Comparison of ENCODE assay signal across 18 cellular contexts in the genomic region with DNA sequence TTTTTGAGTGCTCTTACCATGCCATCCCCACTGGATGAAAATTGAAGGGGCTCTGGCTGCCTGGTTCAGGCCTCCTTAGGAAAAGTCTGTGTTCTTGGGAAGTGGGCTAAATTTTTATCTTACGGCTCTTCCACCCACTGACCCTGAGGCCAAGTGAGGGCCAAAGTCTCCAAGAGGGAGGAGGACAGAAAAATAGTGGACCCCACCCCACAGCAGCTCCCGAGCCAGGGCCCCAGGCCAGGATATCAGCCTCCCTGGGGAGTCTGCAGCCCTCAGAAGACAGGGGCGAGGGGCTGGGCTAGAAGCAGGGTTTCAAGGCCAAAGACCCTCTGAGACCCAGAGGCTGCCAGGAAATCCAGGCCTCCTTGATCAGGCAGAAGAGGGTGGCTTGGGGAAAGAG.
DNase-seq lines count a peak whose midpoint lies in the region; FAIRE-seq and TF ChIP-seq lines count a peak whose summit lies in the region.
"Had no signal": no experiment of that assay in that cellular context is flagged by ENCODE, and none has a peak within 500 bp of the region (broad histone marks: within the 10 kb centered on the region; RNA-seq: fewer than 3 reads in every experiment).

No MANE protein-coding gene starts in this region.

- TF ChIP-seq EP300 in H1 (IDR thresholded peaks at IDR 0.05; ENCODE audit: borderline replicate concordance in 1 of 2, low read depth in 2 of 2, low read length in 2 of 2) (no peak), stomach (IDR thresholded peaks at IDR 0.05) (no peak)

- H4K91ac ChIP-seq in H9 (ENCODE audit: insufficient read length, low read depth, low read length) (no peak overlapping the region), H1 (replicated peaks; ENCODE audit: insufficient read length, low read length) (peak overlapping the region; percentile 87)

- H2BK120ac ChIP-seq in H9 (ENCODE audit: low read depth, low read length, poor library complexity, severe bottlenecking) (no peak overlapping the region), H1 (replicated peaks; ENCODE audit: low read depth, low read length) (peak overlapping the region; percentile 94), mesendoderm (ENCODE audit: low read depth, low read length) (peak overlapping the region; percentile 98)

- no peak for TF ChIP-seq RAD21 in H1 (IDR thresholded peaks at IDR 0.05 in 1 of 2, conservative IDR thresholded peaks at IDR 0.05 in 1 of 2; ENCODE audit: low read depth in 2 of 2, low read length in 2 of 2)

- no peaks in the 10 kb centered on the region for H3K27me3 Mint-ChIP-seq in H9 (ENCODE audit: low read depth)

- H3K27me3 ChIP-seq in H9 (ENCODE audit: insufficient read depth, low read length): no peaks in the 10 kb centered on the region
- H3K27me3 ChIP-seq in H1 (replicated peaks in 1 of 4; ENCODE audit: control insufficient read depth in 3 of 4, extremely low read depth in 1 of 4, insufficient read depth in 3 of 4, low read length in 3 of 4): no peaks in the 10 kb centered on the region
- H3K27me3 ChIP-seq in mesendoderm (ENCODE audit: insufficient read depth, low read length, poor library complexity): no peaks in the 10 kb centered on the region
- H3K27me3 ChIP-seq in stomach: peaks cover 0 to 24% (median 0%) of the 10 kb centered on the region in 3 donors

- H2BK5ac ChIP-seq in H9 (ENCODE audit: insufficient read length, low read length): no peak overlapping the region
- H2BK5ac ChIP-seq in H1 (ENCODE audit: low read depth, low read length): peak overlapping the region; percentile 85; the same call in 1 of the 2 replicates
- H2BK5ac ChIP-seq in mesendoderm (ENCODE audit: low read length): peak overlapping the region; percentile 67

- H3K4ac ChIP-seq in H9 (ENCODE audit: low read depth, low read length) (no peak overlapping the region), H1 (replicated peaks; ENCODE audit: insufficient read length, low read depth, low read length) (peak overlapping the region; percentile 39), mesendoderm (ENCODE audit: low read depth, low read length) (peak overlapping the region; percentile 98)

- H3K23ac ChIP-seq in H9 (ENCODE audit: insufficient read length, low read depth, low read length) (no peak overlapping the region), H1 (ENCODE audit: insufficient read length) (no peak overlapping the region), mesendoderm (ENCODE audit: low read length) (no peak overlapping the region)

- H2BK20ac ChIP-seq in H9 (ENCODE audit: low read depth, low read length, poor library complexity, severe bottlenecking) (no peak overlapping the region), H1 (ENCODE audit: low read length) (no peak overlapping the region)

- H3K36me3 ChIP-seq in H1 (ENCODE audit: control insufficient read depth in 2 of 4, insufficient read depth in 4 of 4, low read length in 3 of 4): no peaks in the 10 kb centered on the region
- H3K36me3 ChIP-seq in mesendoderm (ENCODE audit: control insufficient read depth, insufficient read depth, low read length): no peaks in the 10 kb centered on the region
- H3K36me3 ChIP-seq in stomach: no peaks in the 10 kb centered on the region

- FAIRE-seq in H1 (lab: Jason Lieb, UNC): no peak
- FAIRE-seq: HTR-8/SVneo, islet of Langerhans, small intestine had no signal

- H3K79me2 ChIP-seq in H9 (ENCODE audit: insufficient read depth, low read length): no peaks in the 10 kb centered on the region
- 0 out of 4 replicates have a peak, but pooled peaks cover 0 to 5% of the 10 kb centered on the region in 2 experiments for H3K79me2 ChIP-seq in H1 (ENCODE audit: control insufficient read depth in 1 of 2, insufficient read depth in 2 of 2, low read length in 2 of 2)
- no peaks in the 10 kb centered on the region for H3K79me2 ChIP-seq in mesendoderm (ENCODE audit: control insufficient read depth, insufficient read depth, low read length)

- H3K4me3 ChIP-seq in H1 (ENCODE audit: extremely low read depth in 1 of 4, insufficient read depth in 2 of 4, low read depth in 3 of 4, low read length in 4 of 4) (no peak overlapping the region), mesendoderm (ENCODE audit: low read length) (no peak overlapping the region), stomach (no peak overlapping the region)
- H3K4me3 ChIP-seq: dorsolateral prefrontal cortex had no signal

- H3K27ac Mint-ChIP-seq in H9: peak overlapping the region; percentile 96 to 97 (median 97)
- H3K27ac Mint-ChIP-seq: activated T-helper 1 cell treated with anti-CD3 and anti-CD28 coated beads, Interleukin-12 subunit alpha, Interleukin-12 subunit beta, Interleukin-2, Interleukin-4 antibody, amounts not matched to agents 30 ng/mL and 10 ng/mL and 1 ng/mL, durations not matched to agents 14 hours and 24 hours and 36 hours; T-helper 2 cell treated with Interferon-gamma antibody and Interleukin-4, amounts not matched to agents 5 μg/mL and 100 μg/mL, for 36 hours had no signal

- H3K9me3 ChIP-seq in H9 (ENCODE audit: control insufficient read depth, low read depth, low read length): no peaks in the 10 kb centered on the region
- no peaks in the 10 kb centered on the region for H3K9me3 ChIP-seq in H1 (ENCODE audit: insufficient read depth in 2 of 2, low read depth in 1 of 2, low read length in 1 of 2)
- no peaks in the 10 kb centered on the region for H3K9me3 ChIP-seq in stomach

- H2BK15ac ChIP-seq in H9 (ENCODE audit: low read depth, low read length) (no peak overlapping the region), H1 (ENCODE audit: low read length) (no peak overlapping the region), mesendoderm (replicated peaks; ENCODE audit: low read depth) (no peak overlapping the region)

- H2AK5ac ChIP-seq in H9 (ENCODE audit: insufficient read length, low read length) (no peak overlapping the region), H1 (ENCODE audit: low read depth, low read length) (no peak overlapping the region), mesendoderm (ENCODE audit: low read length) (no peak overlapping the region)

- no peaks in the 10 kb centered on the region; a peak in 1 of 5 replicates for H3K9me3 Mint-ChIP-seq in H9
- H3K9me3 Mint-ChIP-seq: activated T-helper 1 cell treated with anti-CD3 and anti-CD28 coated beads, Interleukin-12 subunit alpha, Interleukin-12 subunit beta, Interleukin-2, Interleukin-4 antibody, amounts not matched to agents 30 ng/mL and 10 ng/mL and 1 ng/mL, durations not matched to agents 14 hours and 24 hours and 36 hours; T-helper 2 cell treated with Interferon-gamma antibody and Interleukin-4, amounts not matched to agents 5 μg/mL and 100 μg/mL, for 36 hours had no signal

- H3K23me2 ChIP-seq in H9 (ENCODE audit: insufficient read length, low read depth, low read length, poor library complexity, severe bottlenecking) (peaks cover 3% of the 10 kb centered on the region), H1 (ENCODE audit: low read depth, low read length) (0 out of 2 replicates have a peak, but pooled peaks cover 4% of the 10 kb centered on the region)

- POLR2A ChIA-PET in H1 (lab: Charles Lee; ENCODE audit: partially characterized antibody): interaction anchor here (2.7 kb wide), 1 partner anchor 45 kb away, joined by 8 read pairs; no protein-coding TSS in a partner anchor

- H3K36me3 Mint-ChIP-seq in H9 (ENCODE audit: insufficient read depth in 1 of 3, low read depth in 3 of 3): peaks cover 0 to 2% (median 0%) of the 10 kb centered on the region in 3 experiments; a peak in 3 of 7 replicates

- H3T11ph ChIP-seq in H9 (ENCODE audit: low read length): no peak overlapping the region

- peaks cover 15% of the 10 kb centered on the region for H3K4me1 ChIP-seq in H9 (ENCODE audit: insufficient read depth, low read length)
- peaks cover 62 to 79% (median 70%) of the 10 kb centered on the region in 4 experiments for H3K4me1 ChIP-seq in H1 (replicated peaks in 1 of 4; ENCODE audit: control insufficient read depth in 3 of 4, insufficient read depth in 4 of 4, low read length in 3 of 4)
- H3K4me1 ChIP-seq in mesendoderm (ENCODE audit: control insufficient read depth, low read depth, low read length): peaks cover 40% of the 10 kb centered on the region
- H3K4me1 ChIP-seq in stomach: peaks cover 0 to 52% (median 28%) of the 10 kb centered on the region in 4 donors

- H3K4me3 Mint-ChIP-seq in H9: peak overlapping the region; percentile 16 to 19; a peak in 3 of 5 replicates
- H3K4me3 Mint-ChIP-seq: activated T-helper 1 cell treated with anti-CD3 and anti-CD28 coated beads, Interleukin-12 subunit alpha, Interleukin-12 subunit beta, Interleukin-2, Interleukin-4 antibody, amounts not matched to agents 30 ng/mL and 10 ng/mL and 1 ng/mL, durations not matched to agents 14 hours and 24 hours and 36 hours; T-helper 2 cell treated with Interferon-gamma antibody and Interleukin-4, amounts not matched to agents 5 μg/mL and 100 μg/mL, for 36 hours had no signal

- H3K79me1 ChIP-seq in H9 (ENCODE audit: insufficient read depth, low read depth, low read length, poor library complexity, severe bottlenecking): no peaks in the 10 kb centered on the region
- H3K79me1 ChIP-seq in H1 (ENCODE audit: low read depth, low read length): peaks cover 3% of the 10 kb centered on the region; the same call in 1 of the 2 replicates
- peaks cover 2% of the 10 kb centered on the region for H3K79me1 ChIP-seq in mesendoderm (ENCODE audit: low read length)

- H3K4me1 Mint-ChIP-seq in H9: peaks cover 86 to 95% of the 10 kb centered on the region in 2 experiments

- DNase-seq in H9: no peak
- no peak for DNase-seq in H1 (ENCODE audit: low read depth in 1 of 2, low spot score in 2 of 2)
- peak; percentile 16 for DNase-seq in mesendoderm
- no peak for DNase-seq in stomach
- no peak for DNase-seq in CD1c-positive myeloid dendritic cell (ENCODE audit: extremely low spot score)
- no peak for DNase-seq in DMS114 treated with DMSO at 0.1 percent for 48 hours (lab: John Stamatoyannopoulos, UW; ENCODE audit: unreplicated experiment)
- no peak for DNase-seq in NCI-H510A (lab: John Stamatoyannopoulos, UW)
- no peak for DNase-seq in hypothalamus (lab: John Stamatoyannopoulos, UW)
- DNase-seq: activated CD4-positive, alpha-beta T cell treated with anti-CD3 and anti-CD28 coated beads, Interleukin-2, amount 50 U/mL, for 1 hour; amygdala; DMS79 treated with DMSO at 0.1 percent for 48 hours; dorsolateral prefrontal cortex; NCI-H510A treated with DMSO at 0.1 percent for 48 hours; small intestine had no signal

- no peak for TF ChIP-seq CTCF in H9 (conservative IDR thresholded peaks at IDR 0.05)
- TF ChIP-seq CTCF in H1 (IDR thresholded peaks at IDR 0.05; ENCODE audit: control extremely low read depth in 1 of 3, insufficient read depth in 1 of 3, low read depth in 1 of 3, low read length in 3 of 3): no peak
- TF ChIP-seq CTCF in stomach (IDR thresholded peaks at IDR 0.05): no peak

- CTCF ChIA-PET in H1 (lab: Charles Lee; ENCODE audit: partially characterized antibody): interaction anchor here (0.7 to 0.8 kb wide), 2 partner anchors 9 to 54 kb away, joined by 3 read pairs; no protein-coding TSS in a partner anchor

- intact Hi-C loops in stomach (cut with DNase I; ENCODE audit: low total_unique reads): no loop called here

- H3K56ac ChIP-seq in H9 (ENCODE audit: insufficient read length, low read depth, low read length) (no peak overlapping the region), H1 (replicated peaks; ENCODE audit: insufficient read length, low read depth, low read length) (no peak overlapping the region), mesendoderm (ENCODE audit: low read length) (peak overlapping the region; percentile 75)

- no peak for TF ChIP-seq POLR2A in H1 (IDR thresholded peaks at IDR 0.05; ENCODE audit: control extremely low read depth in 1 of 2, low read depth in 2 of 2, low read length in 2 of 2)
- TF ChIP-seq POLR2A in stomach (IDR thresholded peaks at IDR 0.05): no peak

- WGBS in H9 (ENCODE audit: extremely low coverage, insufficient read length, low lambda C conversion rate): no CpG with 5 or more reads among the region's 3 CpGs
- WGBS in H1 (ENCODE audit: extremely low coverage in 1 of 2, insufficient coverage in 1 of 2, insufficient read length in 1 of 2, insufficient replicate concordance in 2 of 2, low coverage in 1 of 2, low lambda C conversion rate in 2 of 2, missing lambda C conversion rate in 1 of 2), 2 experiments: 53% methylated on average over 3 of the region's 3 CpGs; no CpG with 5 or more reads in 1 of the 2 experiments
- no CpG with 5 or more reads among the region's 3 CpGs for WGBS in mesendoderm (ENCODE audit: extremely low coverage, insufficient coverage, low lambda C conversion rate)
- WGBS in stomach, 5 donors: 36 to 82% (median 71%) methylated on average over 3 of the region's 3 CpGs

- H2AFZ ChIP-seq in H9 (ENCODE audit: low read length): no peak overlapping the region
- no peak overlapping the region for H2AFZ ChIP-seq in H1 (ENCODE audit: low read length)

- H4K5ac ChIP-seq in H9 (ENCODE audit: insufficient read length, low read depth, low read length): no peak overlapping the region
- peak overlapping the region; percentile 48 for H4K5ac ChIP-seq in H1 (ENCODE audit: insufficient read length, low read depth, low read length)
- no peak overlapping the region for H4K5ac ChIP-seq in mesendoderm (ENCODE audit: low read length)

- H3K4me2 ChIP-seq in H9 (ENCODE audit: insufficient read depth, insufficient read length, low read length): no peak overlapping the region
- peak overlapping the region in 1 of 2 experiments; percentile 90; a peak in 2 of 4 replicates for H3K4me2 ChIP-seq in H1 (ENCODE audit: insufficient read depth in 1 of 2, low read depth in 2 of 2, low read length in 2 of 2)
- no peak overlapping the region for H3K4me2 ChIP-seq in mesendoderm (ENCODE audit: low read length)

- H3K18ac ChIP-seq in H9 (ENCODE audit: insufficient read length, low read depth, low read length) (no peak overlapping the region), H1 (ENCODE audit: extremely low read depth, low read length) (peak overlapping the region; percentile 78; the same call in 1 of the 2 replicates), mesendoderm (ENCODE audit: low read length) (peak overlapping the region; percentile 98)

- H4K20me1 ChIP-seq in H9 (ENCODE audit: control insufficient read depth, insufficient read depth, insufficient read length) (no peaks in the 10 kb centered on the region), H1 (replicated peaks in 1 of 2; ENCODE audit: control insufficient read depth in 1 of 2, insufficient read depth in 2 of 2, low read length in 2 of 2) (no peaks in the 10 kb centered on the region)

- H3K14ac ChIP-seq in H9 (ENCODE audit: insufficient read depth, low read length): no peak overlapping the region
- no peak overlapping the region for H3K14ac ChIP-seq in H1 (ENCODE audit: insufficient read length)

- H3K9ac ChIP-seq in H9 (ENCODE audit: extremely low read depth, insufficient read length, low read length) (no peak overlapping the region), H1 (replicated peaks in 1 of 4; ENCODE audit: extremely low read depth in 1 of 4, low read depth in 3 of 4, low read length in 3 of 4) (no peak overlapping the region), mesendoderm (ENCODE audit: low read length) (peak overlapping the region; percentile 46)

- no peak overlapping the region for H2BK12ac ChIP-seq in H9 (ENCODE audit: insufficient read length, low read depth, low read length)
- H2BK12ac ChIP-seq in H1 (ENCODE audit: low read depth, low read length): peak overlapping the region; percentile 55; the same call in 1 of the 2 replicates

- H4K8ac ChIP-seq in H9 (replicated peaks; ENCODE audit: insufficient read length, low read depth, low read length) (no peak overlapping the region), H1 (ENCODE audit: extremely low read depth, insufficient read depth, low read length) (no peak overlapping the region; the same call in 1 of the 2 replicates), mesendoderm (ENCODE audit: low read depth, low read length) (no peak overlapping the region)

- H3K27ac ChIP-seq in H9 (ENCODE audit: insufficient read length, low read depth, low read length) (no peak overlapping the region), H1 (ENCODE audit: low read depth, low read length) (no peak overlapping the region), mesendoderm (ENCODE audit: low read depth, low read length) (peak overlapping the region; percentile 85), stomach (peak overlapping the region in 4 of 5 donors; percentile 2 to 74 (median 60))

Comparison
In these comparisons a context has a peak if more than half of its experiments do, and no peak if none do; other contexts are left out.
1. H3K27ac ChIP-seq: peak in mesendoderm (single experiment) and stomach (4 of 5); none in H9 (single experiment) and H1 (single experiment).